ENCODE assay signal across 14 cellular contexts in the genomic region with DNA sequence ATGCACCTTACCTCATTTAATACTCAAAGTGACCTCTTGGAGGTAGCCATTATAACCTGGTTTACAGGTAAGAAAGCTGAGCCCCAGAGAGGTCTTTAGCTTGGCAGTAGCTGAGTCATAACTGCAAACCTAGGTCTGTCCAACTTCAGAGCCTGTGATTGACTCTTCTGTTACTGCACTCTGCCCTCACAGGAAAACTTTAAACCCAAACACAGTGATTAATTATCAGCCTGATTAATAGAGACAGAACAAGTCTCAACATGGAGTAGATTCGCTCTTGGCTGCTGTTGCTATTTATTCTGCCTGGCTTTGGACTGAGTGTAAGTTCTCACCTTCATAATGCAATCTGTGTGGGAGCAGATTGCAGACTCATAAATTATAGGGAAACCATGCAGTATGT. TPM values are rescaled to one million over a fixed set of nuclear protein-coding genes. Genes with fewer than 3 reads are reported as not detected.
DNase-seq lines count a peak whose midpoint lies in the region; ATAC-seq, FAIRE-seq and TF ChIP-seq lines count a peak whose summit lies in the region.
"Had no signal": no experiment of that assay in that cellular context is flagged by ENCODE, and none has a peak within 500 bp of the region (broad histone marks: within the 10 kb centered on the region; RNA-seq: fewer than 3 reads in every experiment).

No MANE protein-coding gene starts in this region.

- no peaks in the 10 kb centered on the region for H4K20me1 ChIP-seq in PC-9 (ENCODE audit: insufficient read depth)

- peak overlapping the region; percentile 35 for H3K4me2 ChIP-seq in PC-9
- H3K4me2 ChIP-seq: A549 had no signal

- H3K27ac Mint-ChIP-seq in natural killer cell (no peak overlapping the region), nephron progenitor cell (no peak overlapping the region)
- H3K27ac Mint-ChIP-seq: activated naive CD8-positive, alpha-beta T cell treated with anti-CD3 and anti-CD28 coated beads, Interleukin-2, amount 10 ng/mL, durations not matched to agents 7 days and 5 days had no signal

- H3K4me3 Mint-ChIP-seq in natural killer cell (no peak overlapping the region), nephron progenitor cell (no peak overlapping the region)
- H3K4me3 Mint-ChIP-seq: activated naive CD8-positive, alpha-beta T cell treated with anti-CD3 and anti-CD28 coated beads, Interleukin-2, amount 10 ng/mL, durations not matched to agents 7 days and 5 days had no signal

- H3K36me3 Mint-ChIP-seq in natural killer cell: no peaks in the 10 kb centered on the region
- no peaks in the 10 kb centered on the region for H3K36me3 Mint-ChIP-seq in nephron progenitor cell (ENCODE audit: low read depth)
- H3K36me3 Mint-ChIP-seq: activated naive CD8-positive, alpha-beta T cell treated with anti-CD3 and anti-CD28 coated beads, Interleukin-2, amount 10 ng/mL, durations not matched to agents 7 days and 5 days had no signal

- H3K79me2 ChIP-seq in PC-9 (ENCODE audit: low read depth): no peaks in the 10 kb centered on the region

- H3F3A ChIP-seq in PC-9 (ENCODE audit: insufficient read depth, low read depth): peaks cover 17% of the 10 kb centered on the region

- CTCF ChIA-PET in PC-9 (lab: Charles Lee): no interaction called here

- no peaks in the 10 kb centered on the region for H3K9me2 ChIP-seq in PC-9 (ENCODE audit: insufficient read depth)

- TF ChIP-seq CTCF in PC-9 (conservative IDR thresholded peaks at IDR 0.05) (no peak), kidney (IDR thresholded peaks at IDR 0.05; ENCODE audit: borderline replicate concordance, extremely low read depth, insufficient read depth) (no peak), natural killer cell (IDR thresholded peaks at IDR 0.05) (no peak), nephron progenitor cell (IDR thresholded peaks at IDR 0.05) (no peak)

- H3K27me3 Mint-ChIP-seq in natural killer cell (ENCODE audit: low read depth in 2 of 2): peaks cover 0 to 10% of the 10 kb centered on the region in 2 donors
- H3K27me3 Mint-ChIP-seq in nephron progenitor cell (ENCODE audit: low read depth, poor library complexity): peaks cover 12% of the 10 kb centered on the region
- H3K27me3 Mint-ChIP-seq: activated naive CD8-positive, alpha-beta T cell treated with anti-CD3 and anti-CD28 coated beads, Interleukin-2, amount 10 ng/mL, durations not matched to agents 7 days and 5 days had no signal

- H3K4me1 Mint-ChIP-seq in natural killer cell (no peaks in the 10 kb centered on the region), nephron progenitor cell (no peaks in the 10 kb centered on the region)
- H3K4me1 Mint-ChIP-seq: activated naive CD8-positive, alpha-beta T cell treated with anti-CD3 and anti-CD28 coated beads, Interleukin-2, amount 10 ng/mL, durations not matched to agents 7 days and 5 days had no signal

- DNase-seq in Caki2 (ENCODE audit: low read depth) (peak; percentile 82), PC-9 (peak; percentile 12 to 48), kidney (no peak), SJCRH30 (no peak), natural killer cell (no peak), nephron progenitor cell (no peak)
- DNase-seq in stimulated activated CD8-positive, alpha-beta memory T cell treated with anti-CD3 and anti-CD28 coated beads, Interleukin-4, amount 100 ng/mL, for 48 hours: no peak
- DNase-seq: activated CD8-positive, alpha-beta memory T cell treated with anti-CD3 and anti-CD28 coated beads, Interleukin-2, amount 50 U/mL, for 48 hours; activated naive CD8-positive, alpha-beta T cell treated with anti-CD3 and anti-CD28 coated beads, Interleukin-2, amount 10 ng/mL, durations not matched to agents 7 days and 5 days; psoas muscle; T-helper 1 cell; upper lobe of left lung had no signal

- H3K4me3 ChIP-seq in PC-9: no peak overlapping the region
- peak overlapping the region; percentile 31 to 42 for H3K4me3 ChIP-seq in kidney (ENCODE audit: low read length in 2 of 2)
- H3K4me3 ChIP-seq in SJCRH30: no peak overlapping the region
- H3K4me3 ChIP-seq: A549, psoas muscle, upper lobe of left lung had no signal

- ATAC-seq in HG03060 (IDR thresholded peaks at IDR 0.05; ENCODE audit: low read depth, unreplicated experiment): peak; percentile 20
- ATAC-seq in natural killer cell: no peak
- ATAC-seq: A549, psoas muscle had no signal

- in situ Hi-C loops in Caki2 (cut with HindIII; ENCODE audit: low pct_unique_long_range_greater_than_20kb, low sequenced_read_pairs): no loop called here

- H3K36me3 ChIP-seq in PC-9 (ENCODE audit: low read depth): no peaks in the 10 kb centered on the region
- H3K36me3 ChIP-seq in kidney (ENCODE audit: control insufficient read depth in 1 of 2, insufficient read depth in 2 of 2, low read length in 2 of 2): no peaks in the 10 kb centered on the region
- no peaks in the 10 kb centered on the region for H3K36me3 ChIP-seq in SJCRH30
- H3K36me3 ChIP-seq: upper lobe of left lung had no signal

- H3K9ac ChIP-seq in kidney (ENCODE audit: low read length in 2 of 2): no peak overlapping the region

- FAIRE-seq in kidney (lab: Jason Lieb, UNC): no peak
- FAIRE-seq: A549 had no signal

- H3K9me3 ChIP-seq in PC-9 (ENCODE audit: insufficient read depth, low read depth) (no peaks in the 10 kb centered on the region), kidney (ENCODE audit: control insufficient read depth in 1 of 2, low read length in 2 of 2) (no peaks in the 10 kb centered on the region), SJCRH30 (replicated peaks) (no peaks in the 10 kb centered on the region)
- H3K9me3 ChIP-seq: A549, psoas muscle, upper lobe of left lung had no signal

- BruUV-seq in PC-9 (replicated peaks; lab: Mats Ljungman, UMichigan): no TSS peak

- H3K27ac ChIP-seq in PC-9: peak overlapping the region; percentile 33
- peak overlapping the region; percentile 5 to 71 for H3K27ac ChIP-seq in kidney (ENCODE audit: low read depth in 2 of 2, low read length in 2 of 2)
- H3K27ac ChIP-seq in SJCRH30: no peak overlapping the region
- H3K27ac ChIP-seq: A549, psoas muscle, upper lobe of left lung had no signal

- H2AFZ ChIP-seq in PC-9: peak overlapping the region; percentile 50

- POLR2A ChIA-PET in PC-9 (lab: Charles Lee; ENCODE audit: unreplicated experiment): interaction anchor here (0.8 kb wide), 1 partner anchor 262 kb away, joined by 7 read pairs; no protein-coding TSS in a partner anchor

- intact Hi-C loops in PC-9 (cut with micrococcal nuclease; ENCODE audit: unreplicated experiment) (no loop called here), kidney (cut with DNase I) (no loop called here), natural killer cell (cut with micrococcal nuclease) (loop anchor here (2.0 kb wide), 1 partner anchor 21 kb away; no protein-coding TSS in a partner anchor)

- peaks cover 52% of the 10 kb centered on the region for H3K4me1 ChIP-seq in PC-9 (replicated peaks; ENCODE audit: insufficient read depth)
- H3K4me1 ChIP-seq in kidney (ENCODE audit: control insufficient read depth in 1 of 2, insufficient read depth in 1 of 2, low read depth in 1 of 2, low read length in 2 of 2): peaks cover 8 to 14% of the 10 kb centered on the region in 2 donors
- no peaks in the 10 kb centered on the region for H3K4me1 ChIP-seq in SJCRH30
- H3K4me1 ChIP-seq: psoas muscle, upper lobe of left lung had no signal

- H3K27me3 ChIP-seq in PC-9 (ENCODE audit: insufficient read depth, low read depth) (no peaks in the 10 kb centered on the region), SJCRH30 (no peaks in the 10 kb centered on the region)
- H3K27me3 ChIP-seq: upper lobe of left lung had no signal

- no peaks in the 10 kb centered on the region for H3K9me3 Mint-ChIP-seq in natural killer cell
- no peaks in the 10 kb centered on the region for H3K9me3 Mint-ChIP-seq in nephron progenitor cell
- H3K9me3 Mint-ChIP-seq: activated naive CD8-positive, alpha-beta T cell treated with anti-CD3 and anti-CD28 coated beads, Interleukin-2, amount 10 ng/mL, durations not matched to agents 7 days and 5 days had no signal

RNA-seq across cellular contexts. Expression of a gene that starts 27.4 kb away (rescaled TPM):
- total RNA-seq in Caki2 (2014; rRNA removed; shearing (Covaris generic); ENCODE audit: low replicate concordance): 998 and 1,028 TPM in 2 replicates
- 1,110 and 1,260 TPM in 2 replicates for total RNA-seq in PC-9 (2021)
- total RNA-seq in kidney: 145 TPM
- 541 TPM for polyA plus RNA-seq in kidney (ENCODE audit: insufficient read depth, low read depth, low replicate concordance)
- 355 and 375 TPM in 2 replicates for total RNA-seq in SJCRH30 (2014; rRNA removed; shearing (Covaris generic))
- total RNA-seq in natural killer cell: 10 to 100 TPM; 27.2 to 41.9 (median 36.8) TPM

RNA-seq across cellular contexts. Expression of a gene that starts 53.9 kb away (rescaled TPM):
- not detected in 2 replicates for total RNA-seq in Caki2 (2014; rRNA removed; shearing (Covaris generic); ENCODE audit: low replicate concordance)
- not detected in 2 replicates for total RNA-seq in PC-9 (2021)
- not detected for total RNA-seq in kidney
- not detected for polyA plus RNA-seq in kidney (ENCODE audit: insufficient read depth, low read depth, low replicate concordance)
- not detected in 2 replicates for total RNA-seq in SJCRH30 (2014; rRNA removed; shearing (Covaris generic))
- total RNA-seq in natural killer cell: not detected
- total RNA-seq: activated naive CD8-positive, alpha-beta T cell treated with anti-CD3 and anti-CD28 coated beads, Interleukin-2, amount 10 ng/mL, durations not matched to agents 7 days and 5 days; psoas muscle; upper lobe of left lung had no signal
- polyA plus RNA-seq: A549, psoas muscle had no signal

Comparison
In these comparisons a context has a peak if more than half of its experiments do, and no peak if none do; other contexts are left out.
1. DNase-seq: peak in Caki2 (single experiment) and PC-9 (2 of 2); none in kidney (single experiment), SJCRH30 (0 of 2), natural killer cell (single experiment), stimulated activated CD8-positive, alpha-beta memory T cell treated with anti-CD3 and anti-CD28 coated beads, Interleukin-4, amount 100 ng/mL, for 48 hours (single experiment) and nephron progenitor cell (single experiment).
2. H3K4me3 ChIP-seq: peak in kidney (2 of 2); none in PC-9 (single experiment) and SJCRH30 (single experiment).